In the genomic region with DNA sequence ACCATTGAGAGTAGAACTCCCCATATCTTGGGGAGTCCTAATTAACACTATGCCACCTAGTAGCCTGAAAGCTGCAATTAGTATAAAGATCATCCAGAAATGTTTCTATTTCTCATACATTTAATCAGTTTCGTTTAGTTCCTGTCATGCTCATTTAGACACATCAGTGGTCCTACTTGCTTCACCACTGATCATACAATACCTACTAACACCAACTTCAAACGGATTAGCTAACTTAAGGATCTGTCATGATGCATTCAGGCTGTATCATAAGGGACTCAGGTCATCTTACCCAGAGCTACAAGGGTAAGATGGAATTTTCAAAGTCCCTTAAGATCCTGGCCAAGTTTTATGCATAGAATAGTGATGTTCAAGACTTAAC, we compare ENCODE assay signal across 1 cellular context.
TF ChIP-seq lines count a peak whose summit lies in the region.

No MANE protein-coding gene starts in this region.

TF ChIP-seq in HepG2, 621 proteins besides CTCF, POLR2A, EP300 and RAD21 (continued from another document):
- TF ChIP-seq, protein P1, sequence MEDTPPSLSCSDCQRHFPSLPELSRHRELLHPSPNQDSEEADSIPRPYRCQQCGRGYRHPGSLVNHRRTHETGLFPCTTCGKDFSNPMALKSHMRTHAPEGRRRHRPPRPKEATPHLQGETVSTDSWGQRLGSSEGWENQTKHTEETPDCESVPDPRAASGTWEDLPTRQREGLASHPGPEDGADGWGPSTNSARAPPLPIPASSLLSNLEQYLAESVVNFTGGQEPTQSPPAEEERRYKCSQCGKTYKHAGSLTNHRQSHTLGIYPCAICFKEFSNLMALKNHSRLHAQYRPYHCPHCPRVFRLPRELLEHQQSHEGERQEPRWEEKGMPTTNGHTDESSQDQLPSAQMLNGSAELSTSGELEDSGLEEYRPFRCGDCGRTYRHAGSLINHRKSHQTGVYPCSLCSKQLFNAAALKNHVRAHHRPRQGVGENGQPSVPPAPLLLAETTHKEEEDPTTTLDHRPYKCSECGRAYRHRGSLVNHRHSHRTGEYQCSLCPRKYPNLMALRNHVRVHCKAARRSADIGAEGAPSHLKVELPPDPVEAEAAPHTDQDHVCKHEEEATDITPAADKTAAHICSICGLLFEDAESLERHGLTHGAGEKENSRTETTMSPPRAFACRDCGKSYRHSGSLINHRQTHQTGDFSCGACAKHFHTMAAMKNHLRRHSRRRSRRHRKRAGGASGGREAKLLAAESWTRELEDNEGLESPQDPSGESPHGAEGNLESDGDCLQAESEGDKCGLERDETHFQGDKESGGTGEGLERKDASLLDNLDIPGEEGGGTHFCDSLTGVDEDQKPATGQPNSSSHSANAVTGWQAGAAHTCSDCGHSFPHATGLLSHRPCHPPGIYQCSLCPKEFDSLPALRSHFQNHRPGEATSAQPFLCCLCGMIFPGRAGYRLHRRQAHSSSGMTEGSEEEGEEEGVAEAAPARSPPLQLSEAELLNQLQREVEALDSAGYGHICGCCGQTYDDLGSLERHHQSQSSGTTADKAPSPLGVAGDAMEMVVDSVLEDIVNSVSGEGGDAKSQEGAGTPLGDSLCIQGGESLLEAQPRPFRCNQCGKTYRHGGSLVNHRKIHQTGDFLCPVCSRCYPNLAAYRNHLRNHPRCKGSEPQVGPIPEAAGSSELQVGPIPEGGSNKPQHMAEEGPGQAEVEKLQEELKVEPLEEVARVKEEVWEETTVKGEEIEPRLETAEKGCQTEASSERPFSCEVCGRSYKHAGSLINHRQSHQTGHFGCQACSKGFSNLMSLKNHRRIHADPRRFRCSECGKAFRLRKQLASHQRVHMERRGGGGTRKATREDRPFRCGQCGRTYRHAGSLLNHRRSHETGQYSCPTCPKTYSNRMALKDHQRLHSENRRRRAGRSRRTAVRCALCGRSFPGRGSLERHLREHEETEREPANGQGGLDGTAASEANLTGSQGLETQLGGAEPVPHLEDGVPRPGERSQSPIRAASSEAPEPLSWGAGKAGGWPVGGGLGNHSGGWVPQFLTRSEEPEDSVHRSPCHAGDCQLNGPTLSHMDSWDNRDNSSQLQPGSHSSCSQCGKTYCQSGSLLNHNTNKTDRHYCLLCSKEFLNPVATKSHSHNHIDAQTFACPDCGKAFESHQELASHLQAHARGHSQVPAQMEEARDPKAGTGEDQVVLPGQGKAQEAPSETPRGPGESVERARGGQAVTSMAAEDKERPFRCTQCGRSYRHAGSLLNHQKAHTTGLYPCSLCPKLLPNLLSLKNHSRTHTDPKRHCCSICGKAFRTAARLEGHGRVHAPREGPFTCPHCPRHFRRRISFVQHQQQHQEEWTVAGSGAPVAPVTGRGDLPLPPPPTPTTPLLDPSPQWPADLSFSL (CRISPR knock-in tag; IDR thresholded peaks at IDR 0.05), result no peak
- no peak for TF ChIP-seq ZNF317 (CRISPR knock-in tag; IDR thresholded peaks at IDR 0.05)
- no peak for TF ChIP-seq ZBED4 (CRISPR knock-in tag; IDR thresholded peaks at IDR 0.05; ENCODE audit: borderline replicate concordance)
- TF ChIP-seq ZKSCAN1 (IDR thresholded peaks at IDR 0.05; ENCODE audit: low read length), result no peak
- TF ChIP-seq RBM22 (optimal IDR thresholded peaks at IDR 0.05; ENCODE audit: low read length), result peak; percentile 55
- TF ChIP-seq POLR2AphosphoS5 (IDR thresholded peaks at IDR 0.05; ENCODE audit: low read depth, low read length), result 0 out of 2 replicates have a peak, but pooled peaks have one; percentile 22
- no peak for TF ChIP-seq SATB2 (CRISPR knock-in tag; IDR thresholded peaks at IDR 0.05)
- TF ChIP-seq SMC3 (IDR thresholded peaks at IDR 0.05; ENCODE audit: low read length), result no peak
- 0 out of 2 replicates have a peak, but pooled peaks have one; percentile 5 for TF ChIP-seq POLR2G (IDR thresholded peaks at IDR 0.05; ENCODE audit: low read depth, low read length)
- TF ChIP-seq RBFOX2 (IDR thresholded peaks at IDR 0.05; ENCODE audit: low read depth, low read length), result peak; percentile 59; the same call in 1 of the 2 replicates
- TF ChIP-seq ZNF496 (CRISPR knock-in tag; IDR thresholded peaks at IDR 0.05; ENCODE audit: insufficient replicate concordance), result no peak
- no peak for TF ChIP-seq ZBTB8A (CRISPR knock-in tag; IDR thresholded peaks at IDR 0.05; ENCODE audit: borderline replicate concordance, low read depth)
- TF ChIP-seq MTF1 (CRISPR knock-in tag; IDR thresholded peaks at IDR 0.05), result no peak
- no peak for TF ChIP-seq CENPT (CRISPR knock-in tag; IDR thresholded peaks at IDR 0.05; ENCODE audit: low read depth)
- no peak for TF ChIP-seq NR2C2 (CRISPR knock-in tag; IDR thresholded peaks at IDR 0.05; ENCODE audit: borderline replicate concordance)
- TF ChIP-seq ZNF333 (CRISPR knock-in tag; IDR thresholded peaks at IDR 0.05; ENCODE audit: borderline replicate concordance), result no peak
- no peak for TF ChIP-seq PLRG1 (conservative IDR thresholded peaks at IDR 0.05)
